ENCODE assay signal across 29 cellular contexts in genomic region chr4:7253806-7254205, GRCh38.
"Had no signal": no experiment of that assay in that cellular context is flagged by ENCODE, and none has a peak within 500 bp of the region (broad histone marks: within the 10 kb centered on the region; RNA-seq: fewer than 3 reads in every experiment).

No MANE protein-coding gene starts in this region.

- H3K4me1 Mint-ChIP-seq: activated CD4-positive, alpha-beta T cell treated with anti-CD3 and anti-CD28 coated beads for 36 hours; activated CD4-positive, alpha-beta T cell treated with anti-CD3 and anti-CD28 coated beads, Interleukin-2, amount 10 ng/mL, durations not matched to agents 7 days and 5 days had no signal

- H3K27me3 ChIP-seq: adrenal gland, body of pancreas, MG63 had no signal

- H3K9me3 ChIP-seq: adrenal gland, body of pancreas, MG63 had no signal

- H3K4me1 ChIP-seq: adrenal gland had no signal

- H3K27ac Mint-ChIP-seq: activated CD4-positive, alpha-beta T cell treated with anti-CD3 and anti-CD28 coated beads for 36 hours; activated CD4-positive, alpha-beta T cell treated with anti-CD3 and anti-CD28 coated beads, Interleukin-2, amount 10 ng/mL, durations not matched to agents 7 days and 5 days; activated CD8-positive, alpha-beta T cell treated with anti-CD3 and anti-CD28 coated beads, Interleukin-2, amount 10 ng/mL, durations not matched to agents 7 days and 5 days; activated naive CD4-positive, alpha-beta T cell treated with anti-CD3 and anti-CD28 coated beads for 36 hours; activated T-helper 1 cell treated with anti-CD3 and anti-CD28 coated beads, Interleukin-12 subunit alpha, Interleukin-12 subunit beta, Interleukin-2, Interleukin-4 antibody, amounts not matched to agents 30 ng/mL and 10 ng/mL and 1 ng/mL, durations not matched to agents 14 hours and 24 hours and 36 hours; WTC11 had no signal

- H3K36me3 ChIP-seq: adrenal gland, MG63 had no signal

- H3K27ac ChIP-seq: adrenal gland, body of pancreas had no signal

- ATAC-seq: activated CD4-positive, alpha-beta T cell treated with anti-CD3 and anti-CD28 coated beads for 36 hours; activated CD4-positive, CD25-positive, alpha-beta regulatory T cell treated with anti-CD3 and anti-CD28 coated beads, Interleukin-2, amount 50 U/mL, for 24 hours; activated CD8-positive, alpha-beta T cell treated with anti-CD3 and anti-CD28 coated beads, Interleukin-2, amount 10 ng/mL, durations not matched to agents 7 days and 5 days; activated naive CD4-positive, alpha-beta T cell treated with anti-CD3 and anti-CD28 coated beads, Interleukin-2, amount 50 U/mL, for 72 hours; activated T-cell treated with anti-CD3 and anti-CD28 coated beads, Interleukin-2, amount 50 U/mL, for 4 hours; body of pancreas; Panc1; WTC11 had no signal

- H3K9me3 Mint-ChIP-seq: activated CD4-positive, alpha-beta T cell treated with anti-CD3 and anti-CD28 coated beads, Interleukin-2, amount 10 ng/mL, durations not matched to agents 7 days and 5 days; activated naive CD4-positive, alpha-beta T cell treated with anti-CD3 and anti-CD28 coated beads, Interleukin-2, amount 50 U/mL, for 72 hours; activated T-helper 1 cell treated with anti-CD3 and anti-CD28 coated beads, Interleukin-12 subunit alpha, Interleukin-12 subunit beta, Interleukin-2, Interleukin-4 antibody, amounts not matched to agents 30 ng/mL and 10 ng/mL and 1 ng/mL, durations not matched to agents 14 hours and 24 hours and 36 hours had no signal

- H3K4me3 Mint-ChIP-seq: activated CD4-positive, alpha-beta T cell treated with anti-CD3 and anti-CD28 coated beads for 36 hours; activated CD4-positive, alpha-beta T cell treated with anti-CD3 and anti-CD28 coated beads, Interleukin-2, amount 10 ng/mL, durations not matched to agents 7 days and 5 days; activated CD8-positive, alpha-beta T cell treated with anti-CD3 and anti-CD28 coated beads, Interleukin-2, amount 10 ng/mL, durations not matched to agents 7 days and 5 days; activated naive CD4-positive, alpha-beta T cell treated with anti-CD3 and anti-CD28 coated beads for 36 hours; activated T-cell treated with anti-CD3 and anti-CD28 coated beads, Interleukin-2, amount 50 U/mL, for 4 hours; activated T-helper 1 cell treated with anti-CD3 and anti-CD28 coated beads, Interleukin-12 subunit alpha, Interleukin-12 subunit beta, Interleukin-2, Interleukin-4 antibody, amounts not matched to agents 30 ng/mL and 10 ng/mL and 1 ng/mL, durations not matched to agents 14 hours and 24 hours and 36 hours; WTC11 had no signal

- H3K27me3 Mint-ChIP-seq: activated CD4-positive, alpha-beta T cell treated with anti-CD3 and anti-CD28 coated beads, Interleukin-2, amount 10 ng/mL, durations not matched to agents 7 days and 5 days had no signal

- H3K36me3 Mint-ChIP-seq: activated naive CD4-positive, alpha-beta T cell treated with anti-CD3 and anti-CD28 coated beads, Interleukin-2, amount 50 U/mL, for 72 hours; WTC11 had no signal

- FAIRE-seq: astrocyte, bronchial epithelial cell, TTC549 had no signal

- DNase-seq: activated CD4-positive, alpha-beta T cell treated with anti-CD3 and anti-CD28 coated beads for 36 hours; activated CD4-positive, alpha-beta T cell treated with anti-CD3 and anti-CD28 coated beads, Interleukin-2, amount 10 ng/mL, durations not matched to agents 7 days and 5 days; activated CD4-positive, alpha-beta T cell treated with anti-CD3 and anti-CD28 coated beads, Interleukin-2, amount 50 U/mL, for 48 hours; activated CD8-positive, alpha-beta T cell treated with anti-CD3 and anti-CD28 coated beads, Interleukin-2, amount 10 ng/mL, durations not matched to agents 7 days and 5 days; activated gamma-delta T cell treated with Interleukin-2 at 50 U/mL for 16 hours; activated naive CD4-positive, alpha-beta T cell treated with anti-CD3 and anti-CD28 coated beads for 36 hours; activated T-cell treated with anti-CD3 and anti-CD28 coated beads, Interleukin-2, amount 50 U/mL, for 4 hours; adrenal gland; body of pancreas; caudate nucleus; MG63; NCI-H1048; NCI-H1105 treated with DMSO at 0.1 percent for 48 hours; NCI-H1436; NCI-H1694; NCI-H1930; NCI-H2081 treated with DMSO at 0.1 percent for 48 hours; NCI-H345; NCI-H524 treated with DMSO at 0.1 percent for 48 hours; SHP77 treated with DMSO at 0.1 percent for 48 hours; T1000 had no signal

- H3K4me3 ChIP-seq: adrenal gland, body of pancreas, MG63 had no signal
